ENCODE assay signal across 8 cellular contexts in genomic region chr16:89317101-89317671, GRCh38.
A peak's percentile ranks its signal among the peaks of the same experiment; 100 is the strongest.
DNase-seq lines count a peak whose midpoint lies in the region; ATAC-seq, FAIRE-seq and TF ChIP-seq lines count a peak whose summit lies in the region.

No MANE protein-coding gene starts in this region.

- no peak for DNase-seq in Calu3
- no peak for DNase-seq in OCI-LY7 (ENCODE audit: low spot score)
- DNase-seq in H1 (ENCODE audit: low read depth in 1 of 2, low spot score in 2 of 2): no peak
- no peak for DNase-seq in neuronal stem cell (ENCODE audit: low spot score)
- no peak for DNase-seq in islet precursor cell
- no peak for DNase-seq in RPMI8226

- peaks cover 50% of the 10 kb centered on the region for H3K79me1 ChIP-seq in H1 (ENCODE audit: low read depth, low read length)
- peaks cover 50% of the 10 kb centered on the region for H3K79me1 ChIP-seq in neuronal stem cell (ENCODE audit: low read depth, low read length)

- peaks cover 80% of the 10 kb centered on the region for H3K36me3 Mint-ChIP-seq in Calu3 (ENCODE audit: insufficient read depth, unreplicated experiment)

- peaks cover 28% of the 10 kb centered on the region for H4K20me1 ChIP-seq in OCI-LY7 (ENCODE audit: insufficient read depth, low read length)
- peaks cover 59 to 78% of the 10 kb centered on the region in 2 experiments for H4K20me1 ChIP-seq in H1 (replicated peaks in 1 of 2; ENCODE audit: control insufficient read depth in 1 of 2, insufficient read depth in 2 of 2, low read length in 2 of 2)

- H3K36me3 ChIP-seq in OCI-LY7 (ENCODE audit: insufficient read depth, low read length) (peaks cover 40% of the 10 kb centered on the region), H1 (ENCODE audit: control insufficient read depth in 2 of 4, insufficient read depth in 4 of 4, low read length in 3 of 4) (peaks cover 2 to 8% (median 3%) of the 10 kb centered on the region in 4 experiments; a peak in 5 of 8 replicates), neuronal stem cell (replicated peaks in 1 of 2; ENCODE audit: control insufficient read depth in 2 of 2, insufficient read depth in 2 of 2, low read length in 2 of 2) (peaks cover 23 to 63% of the 10 kb centered on the region in 2 donors)

- TF ChIP-seq EP300 in H1 (IDR thresholded peaks at IDR 0.05; ENCODE audit: borderline replicate concordance in 1 of 2, low read depth in 2 of 2, low read length in 2 of 2): no peak

- H3K4me2 ChIP-seq in OCI-LY7 (ENCODE audit: low read length): peak overlapping the region; percentile 66
- no peak overlapping the region for H3K4me2 ChIP-seq in H1 (ENCODE audit: insufficient read depth in 1 of 2, low read depth in 2 of 2, low read length in 2 of 2)
- no peak overlapping the region for H3K4me2 ChIP-seq in neuronal stem cell (ENCODE audit: insufficient read depth, low read length, poor library complexity, severe bottlenecking)

- no peaks in the 10 kb centered on the region for H3K23me2 ChIP-seq in H1 (ENCODE audit: low read depth, low read length)

- BruUV-seq in Calu3 (replicated peaks; lab: Mats Ljungman, UMichigan) (no TSS peak), OCI-LY7 (replicated peaks; lab: Mats Ljungman, UMichigan) (no TSS peak)

- no peak overlapping the region; the same call in 1 of the 2 replicates for H3K18ac ChIP-seq in H1 (ENCODE audit: extremely low read depth, low read length)
- peak overlapping the region; percentile 13 for H3K18ac ChIP-seq in neuronal stem cell (ENCODE audit: low read length)

- intact Hi-C loops in Calu3 (cut with micrococcal nuclease; ENCODE audit: unreplicated experiment): no loop called here
- intact Hi-C loops in OCI-LY7 (cut with micrococcal nuclease; ENCODE audit: unreplicated experiment): loop anchor here (5.0 kb wide), 1 partner anchor 190 kb away; the partner anchor contains the start of gene SPG7

- ATAC-seq in GM19395 (IDR thresholded peaks at IDR 0.05; ENCODE audit: unreplicated experiment) (no peak), GM18870 (IDR thresholded peaks at IDR 0.05; ENCODE audit: unreplicated experiment) (no peak)

- no peak overlapping the region for H2BK120ac ChIP-seq in H1 (replicated peaks; ENCODE audit: low read depth, low read length)
- no peak overlapping the region for H2BK120ac ChIP-seq in neuronal stem cell (ENCODE audit: low read depth, low read length)

- no peaks in the 10 kb centered on the region for H3K27me3 Mint-ChIP-seq in Calu3 (ENCODE audit: unreplicated experiment)

- H2AFZ ChIP-seq in OCI-LY7 (ENCODE audit: low read length): no peak overlapping the region
- H2AFZ ChIP-seq in H1 (ENCODE audit: low read length): no peak overlapping the region
- no peak overlapping the region for H2AFZ ChIP-seq in neuronal stem cell (ENCODE audit: low read length)

- H3K27me3 ChIP-seq in H1 (replicated peaks in 1 of 4; ENCODE audit: control insufficient read depth in 3 of 4, extremely low read depth in 1 of 4, insufficient read depth in 3 of 4, low read length in 3 of 4): no peaks in the 10 kb centered on the region
- H3K27me3 ChIP-seq in neuronal stem cell (ENCODE audit: control insufficient read depth in 3 of 3, insufficient read depth in 3 of 3, low read depth in 1 of 3, low read length in 3 of 3): no peaks in the 10 kb centered on the region

- H3K4me1 Mint-ChIP-seq in Calu3 (ENCODE audit: low read depth, unreplicated experiment): peaks cover 83% of the 10 kb centered on the region

- CTCF ChIA-PET in Calu3 (lab: Charles Lee): interaction anchor here (2.4 kb wide), 1 partner anchor 9 kb away, joined by 4 read pairs; no protein-coding TSS in a partner anchor
- CTCF ChIA-PET in OCI-LY7 (lab: Charles Lee; ENCODE audit: unreplicated experiment): no interaction called here
- CTCF ChIA-PET in H1 (lab: Charles Lee; ENCODE audit: partially characterized antibody): interaction anchor here (0.7 to 3.4 kb wide), 14 partner anchors 9 to 240 kb away, joined by 3 to 13 read pairs (median 4); no protein-coding TSS in a partner anchor

- peaks cover 38% of the 10 kb centered on the region for H3K4me1 ChIP-seq in OCI-LY7 (ENCODE audit: insufficient read depth, low read length, poor library complexity, severe bottlenecking)
- peaks cover 7 to 52% (median 29%) of the 10 kb centered on the region in 4 experiments for H3K4me1 ChIP-seq in H1 (replicated peaks in 1 of 4; ENCODE audit: control insufficient read depth in 3 of 4, insufficient read depth in 4 of 4, low read length in 3 of 4)
- H3K4me1 ChIP-seq in neuronal stem cell (ENCODE audit: control insufficient read depth in 2 of 2, insufficient read depth in 1 of 2, low read depth in 1 of 2, low read length in 2 of 2): peaks cover 2 to 15% of the 10 kb centered on the region in 2 donors

- peaks cover 89% of the 10 kb centered on the region for H3K79me2 ChIP-seq in OCI-LY7 (ENCODE audit: insufficient read depth, low read depth, low read length)
- H3K79me2 ChIP-seq in H1 (ENCODE audit: control insufficient read depth in 1 of 2, insufficient read depth in 2 of 2, low read length in 2 of 2): peaks cover 4 to 99% of the 10 kb centered on the region in 2 experiments

- H3K23ac ChIP-seq in H1 (ENCODE audit: insufficient read length): no peak overlapping the region
- peak overlapping the region; percentile 10 for H3K23ac ChIP-seq in neuronal stem cell (ENCODE audit: low read depth, low read length, poor library complexity)

- no peaks in the 10 kb centered on the region for H3K9me2 ChIP-seq in OCI-LY7 (ENCODE audit: insufficient read depth, low read length)

- no peak for TF ChIP-seq POLR2A in H1 (IDR thresholded peaks at IDR 0.05; ENCODE audit: control extremely low read depth in 1 of 2, low read depth in 2 of 2, low read length in 2 of 2)

- 0 out of 2 replicates have a peak overlapping the region, but pooled peaks have one; percentile 11 for H4K8ac ChIP-seq in H1 (ENCODE audit: extremely low read depth, insufficient read depth, low read length)
- H4K8ac ChIP-seq in neuronal stem cell (ENCODE audit: low read depth, low read length): no peak overlapping the region

- TF ChIP-seq CTCF in Calu3 (IDR thresholded peaks at IDR 0.05; ENCODE audit: unreplicated experiment) (no peak), OCI-LY7 (conservative IDR thresholded peaks at IDR 0.05; ENCODE audit: low read length) (no peak), H1 (IDR thresholded peaks at IDR 0.05; ENCODE audit: control extremely low read depth in 1 of 3, insufficient read depth in 1 of 3, low read depth in 1 of 3, low read length in 3 of 3) (no peak)

- H3K9ac ChIP-seq in H1 (replicated peaks in 1 of 4; ENCODE audit: extremely low read depth in 1 of 4, low read depth in 3 of 4, low read length in 3 of 4) (peak overlapping the region in 1 of 4 experiments; percentile 1; a peak in 1 of 7 replicates), neuronal stem cell (ENCODE audit: low read depth, low read length, poor library complexity) (no peak overlapping the region)

- H4K5ac ChIP-seq in H1 (ENCODE audit: insufficient read length, low read depth, low read length): no peak overlapping the region

- no peak overlapping the region for H3K14ac ChIP-seq in H1 (ENCODE audit: insufficient read length)
- H3K14ac ChIP-seq in neuronal stem cell (ENCODE audit: low read length): peak overlapping the region; percentile 78

- H3K9me3 ChIP-seq in OCI-LY7 (ENCODE audit: low read length) (no peaks in the 10 kb centered on the region), H1 (ENCODE audit: insufficient read depth in 2 of 2, low read depth in 1 of 2, low read length in 1 of 2) (no peaks in the 10 kb centered on the region), neuronal stem cell (replicated peaks in 1 of 2; ENCODE audit: control insufficient read depth in 2 of 2, insufficient read depth in 1 of 2, low read depth in 1 of 2, low read length in 2 of 2) (no peaks in the 10 kb centered on the region)

- H4K91ac ChIP-seq in H1 (replicated peaks; ENCODE audit: insufficient read length, low read length): peak overlapping the region; percentile 45
- H4K91ac ChIP-seq in neuronal stem cell (ENCODE audit: low read depth, low read length, poor library complexity): no peak overlapping the region

- H2BK5ac ChIP-seq in H1 (ENCODE audit: low read depth, low read length) (peak overlapping the region; percentile 73), neuronal stem cell (ENCODE audit: low read length) (peak overlapping the region; percentile 40)

- H3K56ac ChIP-seq in H1 (replicated peaks; ENCODE audit: insufficient read length, low read depth, low read length): no peak overlapping the region

- H3K4ac ChIP-seq in H1 (replicated peaks; ENCODE audit: insufficient read length, low read depth, low read length) (no peak overlapping the region), neuronal stem cell (ENCODE audit: low read length) (no peak overlapping the region)

- no peak overlapping the region for H2BK20ac ChIP-seq in H1 (ENCODE audit: low read length)

- peak overlapping the region; percentile 74 for H3K4me3 Mint-ChIP-seq in Calu3 (ENCODE audit: low read depth, unreplicated experiment)

- POLR2A ChIA-PET in OCI-LY7 (lab: Charles Lee): interaction anchor here (0.6 kb wide), 1 partner anchor 12 kb away, joined by 3 read pairs; no protein-coding TSS in a partner anchor
- POLR2A ChIA-PET in H1 (lab: Charles Lee; ENCODE audit: partially characterized antibody): interaction anchor here (0.7 to 1.3 kb wide), 3 partner anchors 21 to 50 kb away, joined by 3 read pairs; no protein-coding TSS in a partner anchor

- H3K27ac Mint-ChIP-seq in Calu3 (ENCODE audit: unreplicated experiment): peak overlapping the region; percentile 65

- no peaks in the 10 kb centered on the region for H3K9me3 Mint-ChIP-seq in Calu3 (ENCODE audit: low read depth, unreplicated experiment)

- H2AK5ac ChIP-seq in H1 (ENCODE audit: low read depth, low read length) (no peak overlapping the region), neuronal stem cell (ENCODE audit: low read depth, low read length) (no peak overlapping the region)

- H2BK12ac ChIP-seq in H1 (ENCODE audit: low read depth, low read length) (no peak overlapping the region), neuronal stem cell (ENCODE audit: low read length) (no peak overlapping the region)

- no peak for FAIRE-seq in H1 (lab: Jason Lieb, UNC)

- 93% methylated on average over 12 of the region's 12 CpGs; no CpG with 5 or more reads in 1 of the 2 experiments for WGBS in H1 (ENCODE audit: extremely low coverage in 1 of 2, insufficient coverage in 1 of 2, insufficient read length in 1 of 2, insufficient replicate concordance in 2 of 2, low coverage in 1 of 2, low lambda C conversion rate in 2 of 2, missing lambda C conversion rate in 1 of 2), 2 experiments
- WGBS in neuronal stem cell (ENCODE audit: extremely low coverage in 2 of 2, insufficient read length in 2 of 2, insufficient replicate concordance in 1 of 2), 2 donors: no CpG with 5 or more reads among the region's 12 CpGs

- H2BK15ac ChIP-seq in H1 (ENCODE audit: low read length): no peak overlapping the region
- H2BK15ac ChIP-seq in neuronal stem cell (ENCODE audit: low read length): no peak overlapping the region

- TF ChIP-seq RAD21 in H1 (IDR thresholded peaks at IDR 0.05 in 1 of 2, conservative IDR thresholded peaks at IDR 0.05 in 1 of 2; ENCODE audit: low read depth in 2 of 2, low read length in 2 of 2): no peak

- no peak overlapping the region for H3K4me3 ChIP-seq in OCI-LY7 (ENCODE audit: low read depth, low read length, poor library complexity, severe bottlenecking)
- no peak overlapping the region for H3K4me3 ChIP-seq in H1 (ENCODE audit: extremely low read depth in 1 of 4, insufficient read depth in 2 of 4, low read depth in 3 of 4, low read length in 4 of 4)
- no peak overlapping the region for H3K4me3 ChIP-seq in neuronal stem cell (ENCODE audit: low read length in 2 of 2)

- H3K27ac ChIP-seq in OCI-LY7 (ENCODE audit: low read depth, low read length, poor library complexity, severe bottlenecking): no peak overlapping the region
- H3K27ac ChIP-seq in H1 (ENCODE audit: low read depth, low read length): no peak overlapping the region; the same call in 1 of the 2 replicates
- no peak overlapping the region for H3K27ac ChIP-seq in neuronal stem cell (replicated peaks; ENCODE audit: low read length)
